Comparison of ENCODE assay signal across 3 cellular contexts in the genomic region with DNA sequence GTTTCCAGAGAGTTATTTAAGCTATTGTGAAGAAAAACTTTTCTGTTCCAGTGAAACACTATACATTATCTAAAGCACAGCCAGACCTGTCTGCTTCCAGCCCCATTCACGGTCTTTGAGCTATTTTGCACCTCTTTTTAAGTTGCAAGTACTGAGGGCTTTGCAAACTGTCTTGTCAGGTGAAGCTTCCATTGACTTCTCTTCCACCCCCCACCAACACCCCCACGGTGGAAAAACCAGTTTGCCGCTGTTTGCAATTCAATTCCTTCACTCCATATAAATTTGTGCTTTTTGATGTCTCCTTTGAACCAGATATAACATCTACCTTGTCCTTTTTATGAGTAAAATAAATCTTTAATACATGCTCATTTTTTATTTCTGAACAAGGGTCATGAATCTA.
TF ChIP-seq lines count a peak whose summit lies in the region.

No MANE protein-coding gene starts in this region.

TF ChIP-seq in SK-N-SH, 30 proteins besides CTCF, POLR2A, EP300 and RAD21:
- TF ChIP-seq TCF12 (IDR thresholded peaks at IDR 0.05) (no peak), RFX5 (IDR thresholded peaks at IDR 0.05; ENCODE audit: low read length) (no peak), GABPA (IDR thresholded peaks at IDR 0.05; ENCODE audit: low read depth) (no peak), EZH2phosphoT487 (IDR thresholded peaks at IDR 0.05; ENCODE audit: borderline replicate concordance, low read depth) (no peak), SMC3 (IDR thresholded peaks at IDR 0.05; ENCODE audit: low read depth, low read length) (no peak), JUND (IDR thresholded peaks at IDR 0.05) (no peak), FOXM1 (IDR thresholded peaks at IDR 0.05; ENCODE audit: low read depth) (no peak), FOSL2 (IDR thresholded peaks at IDR 0.05; ENCODE audit: borderline replicate concordance, low read depth) (no peak), FOXJ3 (CRISPR knock-in tag; IDR thresholded peaks at IDR 0.05) (no peak), RXRA (IDR thresholded peaks at IDR 0.05; ENCODE audit: borderline replicate concordance, low read depth) (no peak)
- TF ChIP-seq, protein P1, sequence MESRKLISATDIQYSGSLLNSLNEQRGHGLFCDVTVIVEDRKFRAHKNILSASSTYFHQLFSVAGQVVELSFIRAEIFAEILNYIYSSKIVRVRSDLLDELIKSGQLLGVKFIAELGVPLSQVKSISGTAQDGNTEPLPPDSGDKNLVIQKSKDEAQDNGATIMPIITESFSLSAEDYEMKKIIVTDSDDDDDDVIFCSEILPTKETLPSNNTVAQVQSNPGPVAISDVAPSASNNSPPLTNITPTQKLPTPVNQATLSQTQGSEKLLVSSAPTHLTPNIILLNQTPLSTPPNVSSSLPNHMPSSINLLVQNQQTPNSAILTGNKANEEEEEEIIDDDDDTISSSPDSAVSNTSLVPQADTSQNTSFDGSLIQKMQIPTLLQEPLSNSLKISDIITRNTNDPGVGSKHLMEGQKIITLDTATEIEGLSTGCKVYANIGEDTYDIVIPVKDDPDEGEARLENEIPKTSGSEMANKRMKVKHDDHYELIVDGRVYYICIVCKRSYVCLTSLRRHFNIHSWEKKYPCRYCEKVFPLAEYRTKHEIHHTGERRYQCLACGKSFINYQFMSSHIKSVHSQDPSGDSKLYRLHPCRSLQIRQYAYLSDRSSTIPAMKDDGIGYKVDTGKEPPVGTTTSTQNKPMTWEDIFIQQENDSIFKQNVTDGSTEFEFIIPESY (IDR thresholded peaks at IDR 0.05; ENCODE audit: borderline replicate concordance, low read depth), result no peak
- TF ChIP-seq, protein P2, sequence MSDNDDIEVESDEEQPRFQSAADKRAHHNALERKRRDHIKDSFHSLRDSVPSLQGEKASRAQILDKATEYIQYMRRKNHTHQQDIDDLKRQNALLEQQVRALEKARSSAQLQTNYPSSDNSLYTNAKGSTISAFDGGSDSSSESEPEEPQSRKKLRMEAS (IDR thresholded peaks at IDR 0.05; ENCODE audit: low read depth), result no peak
- TF ChIP-seq, protein P3, sequence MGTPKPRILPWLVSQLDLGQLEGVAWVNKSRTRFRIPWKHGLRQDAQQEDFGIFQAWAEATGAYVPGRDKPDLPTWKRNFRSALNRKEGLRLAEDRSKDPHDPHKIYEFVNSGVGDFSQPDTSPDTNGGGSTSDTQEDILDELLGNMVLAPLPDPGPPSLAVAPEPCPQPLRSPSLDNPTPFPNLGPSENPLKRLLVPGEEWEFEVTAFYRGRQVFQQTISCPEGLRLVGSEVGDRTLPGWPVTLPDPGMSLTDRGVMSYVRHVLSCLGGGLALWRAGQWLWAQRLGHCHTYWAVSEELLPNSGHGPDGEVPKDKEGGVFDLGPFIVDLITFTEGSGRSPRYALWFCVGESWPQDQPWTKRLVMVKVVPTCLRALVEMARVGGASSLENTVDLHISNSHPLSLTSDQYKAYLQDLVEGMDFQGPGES (IDR thresholded peaks at IDR 0.05; ENCODE audit: low read depth, low read length), result no peak

TF ChIP-seq in SK-N-SH treated with all-trans-retinoic acid at 6 μM for 48 hours, 23 proteins besides CTCF, POLR2A, EP300 and RAD21:
- TF ChIP-seq ZNF565 (CRISPR knock-in tag; conservative IDR thresholded peaks at IDR 0.05; ENCODE audit: low read depth), result no peak
- no peak for TF ChIP-seq OSR1 (CRISPR knock-in tag; IDR thresholded peaks at IDR 0.05)
- TF ChIP-seq ZFP30 (CRISPR knock-in tag; IDR thresholded peaks at IDR 0.05), result no peak
- no peak for TF ChIP-seq CSDC2 (CRISPR knock-in tag; IDR thresholded peaks at IDR 0.05)
- TF ChIP-seq TOX (CRISPR knock-in tag; IDR thresholded peaks at IDR 0.05; ENCODE audit: borderline replicate concordance), result no peak
- TF ChIP-seq BACH2 (CRISPR knock-in tag; IDR thresholded peaks at IDR 0.05; ENCODE audit: borderline replicate concordance), result no peak
- no peak for TF ChIP-seq ESRRG (CRISPR knock-in tag; IDR thresholded peaks at IDR 0.05)
- no peak for TF ChIP-seq SNAI2 (CRISPR knock-in tag; IDR thresholded peaks at IDR 0.05)

TF ChIP-seq in endothelial cell of umbilical vein, 7 proteins besides CTCF, POLR2A, EP300 and RAD21:
- TF ChIP-seq FOS (IDR thresholded peaks at IDR 0.05; ENCODE audit: borderline replicate concordance, insufficient read depth, low read length) (no peak), MYC (IDR thresholded peaks at IDR 0.05; ENCODE audit: low read depth, low read length) (no peak), JUN (IDR thresholded peaks at IDR 0.05; ENCODE audit: borderline replicate concordance, insufficient read depth, insufficient read length, low read depth) (no peak), POLR2AphosphoS5 (IDR thresholded peaks at IDR 0.05; ENCODE audit: insufficient read depth, low read depth, low read length) (no peak), GATA2 (IDR thresholded peaks at IDR 0.05; ENCODE audit: insufficient read depth, insufficient read length, low read depth, low read length) (no peak), EZH2 (IDR thresholded peaks at IDR 0.05; ENCODE audit: borderline replicate concordance, low read depth, low read length, severe bottlenecking) (no peak)
- TF ChIP-seq, protein P2 (IDR thresholded peaks at IDR 0.05; ENCODE audit: insufficient read depth, insufficient read length), result no peak
